ENCODE assay signal across 22 cellular contexts in the genomic region with DNA sequence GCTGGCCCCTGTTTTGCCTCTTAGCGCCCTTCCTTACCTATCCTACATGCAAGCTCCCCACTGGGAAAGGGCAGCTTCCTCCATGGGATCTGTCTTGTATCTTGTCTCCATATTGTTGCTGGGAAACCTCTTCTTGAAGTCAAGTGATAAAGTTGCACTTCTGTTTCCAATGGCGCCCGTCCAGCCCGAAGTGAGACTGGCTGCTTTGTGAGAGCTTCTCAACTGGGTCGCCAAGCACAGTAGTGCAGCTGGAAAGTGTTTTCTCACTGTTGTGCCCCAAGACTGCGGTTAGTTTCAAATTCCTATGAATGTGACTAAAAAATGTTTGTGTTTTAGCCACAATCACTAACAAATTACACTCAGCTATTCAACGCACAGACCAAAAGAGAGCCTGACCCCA.
DNase-seq lines count a peak whose midpoint lies in the region; ATAC-seq and TF ChIP-seq lines count a peak whose summit lies in the region.
"Had no signal": no experiment of that assay in that cellular context is flagged by ENCODE, and none has a peak within 500 bp of the region (broad histone marks: within the 10 kb centered on the region; RNA-seq: fewer than 3 reads in every experiment).

No MANE protein-coding gene starts in this region.

- H3K27ac Mint-ChIP-seq in H9 = no peak overlapping the region; a peak in 1 of 7 replicates
- no peak overlapping the region for H3K27ac Mint-ChIP-seq in Caco-2 (ENCODE audit: unreplicated experiment)
- H3K27ac Mint-ChIP-seq in stimulated activated effector memory CD8-positive, alpha-beta T cell treated with anti-CD3 and anti-CD28 coated beads, Interleukin-12 subunit alpha, Interleukin-12 subunit beta, amount 100 ng/mL, for 72 hours = no peak overlapping the region
- H3K27ac Mint-ChIP-seq: IgD-negative memory B cell; memory B cell; stimulated activated naive CD8-positive, alpha-beta T cell treated with anti-CD3 and anti-CD28 coated beads, Interleukin-15, Interleukin-2, amounts not matched to agents 100 ng/mL and 50 ng/mL, for 24 hours; T-helper 17 cell had no signal

- no peaks in the 10 kb centered on the region for H3K36me3 Mint-ChIP-seq in H9 (ENCODE audit: insufficient read depth in 1 of 3, low read depth in 3 of 3)
- no peaks in the 10 kb centered on the region for H3K36me3 Mint-ChIP-seq in Caco-2 (ENCODE audit: insufficient read depth, unreplicated experiment)
- no peaks in the 10 kb centered on the region for H3K36me3 Mint-ChIP-seq in stimulated activated effector memory CD8-positive, alpha-beta T cell treated with anti-CD3 and anti-CD28 coated beads, Interleukin-12 subunit alpha, Interleukin-12 subunit beta, amount 100 ng/mL, for 72 hours
- H3K36me3 Mint-ChIP-seq: memory B cell had no signal

- H3K36me3 ChIP-seq in GM23248 (ENCODE audit: low read depth) = no peaks in the 10 kb centered on the region
- H3K36me3 ChIP-seq in body of pancreas (replicated peaks in 1 of 2; ENCODE audit: insufficient read depth in 1 of 2, low read depth in 2 of 2) = no peaks in the 10 kb centered on the region
- H3K36me3 ChIP-seq in heart right ventricle = no peaks in the 10 kb centered on the region
- H3K36me3 ChIP-seq in Caco-2 (ENCODE audit: control insufficient read depth, insufficient read depth, low read length) = no peaks in the 10 kb centered on the region
- H3K36me3 ChIP-seq: neutrophil had no signal

- no peaks in the 10 kb centered on the region for H3K9me3 ChIP-seq in GM23248 (ENCODE audit: low read depth)
- H3K9me3 ChIP-seq in body of pancreas = no peaks in the 10 kb centered on the region
- no peaks in the 10 kb centered on the region for H3K9me3 ChIP-seq in heart right ventricle
- H3K9me3 ChIP-seq in H9 (ENCODE audit: control insufficient read depth, low read depth, low read length) = no peaks in the 10 kb centered on the region
- H3K9me3 ChIP-seq in Caco-2 = no peaks in the 10 kb centered on the region
- H3K9me3 ChIP-seq: neutrophil had no signal

- 61 to 63% methylated on average over 7 of the region's 7 CpGs for whole genome bisulfite sequencing in GM23248 (ENCODE audit: low coverage in 1 of 2, low lambda C conversion rate in 2 of 2, missing lambda C conversion rate in 2 of 2), 2 experiments
- 73 to 88% methylated on average over 7 of the region's 7 CpGs for WGBS in body of pancreas, 2 donors
- WGBS in heart right ventricle, 2 donors = 61 to 63% methylated on average over 7 of the region's 7 CpGs
- no CpG with 5 or more reads among the region's 7 CpGs for WGBS in H9 (ENCODE audit: extremely low coverage, insufficient read length, low lambda C conversion rate)

- no peak overlapping the region for H3T11ph ChIP-seq in H9 (ENCODE audit: low read length)

- no peak overlapping the region for H2BK15ac ChIP-seq in H9 (ENCODE audit: low read depth, low read length)

- H3K79me2 ChIP-seq in GM23248 (ENCODE audit: insufficient read depth) (no peaks in the 10 kb centered on the region), H9 (ENCODE audit: insufficient read depth, low read length) (no peaks in the 10 kb centered on the region)

- no peak overlapping the region for H2BK20ac ChIP-seq in H9 (ENCODE audit: low read depth, low read length, poor library complexity, severe bottlenecking)

- no peak overlapping the region for H3K23ac ChIP-seq in H9 (ENCODE audit: insufficient read length, low read depth, low read length)

- intact Hi-C loops in body of pancreas (cut with DNase I) (no loop called here), heart right ventricle (cut with DNase I) (loop anchor here in 4 of 10 donors (5.0 to 10.0 kb wide), 4 partner anchors 109 to 309 kb away; no protein-coding TSS in a partner anchor), sciatic nerve (cut with DNase I) (no loop called here), Caco-2 (cut with micrococcal nuclease; ENCODE audit: unreplicated experiment) (no loop called here)

- TF ChIP-seq POLR2A in body of pancreas (IDR thresholded peaks at IDR 0.05) = no peak

- H4K20me1 ChIP-seq in GM23248 (ENCODE audit: insufficient read depth) (no peaks in the 10 kb centered on the region), H9 (ENCODE audit: control insufficient read depth, insufficient read depth, insufficient read length) (no peaks in the 10 kb centered on the region)

- H2BK12ac ChIP-seq in H9 (ENCODE audit: insufficient read length, low read depth, low read length) = no peak overlapping the region

- no peak overlapping the region for H3K9ac ChIP-seq in GM23248
- H3K9ac ChIP-seq in H9 (ENCODE audit: extremely low read depth, insufficient read length, low read length) = no peak overlapping the region

- no peak overlapping the region for H3K56ac ChIP-seq in H9 (ENCODE audit: insufficient read length, low read depth, low read length)

- no peak overlapping the region for H3K18ac ChIP-seq in H9 (ENCODE audit: insufficient read length, low read depth, low read length)

- H3K4ac ChIP-seq in H9 (ENCODE audit: low read depth, low read length) = no peak overlapping the region

- H3K4me1 ChIP-seq in GM23248 (ENCODE audit: insufficient read depth) (peaks cover 12% of the 10 kb centered on the region), body of pancreas (no peaks in the 10 kb centered on the region), heart right ventricle (peaks cover 5 to 34% (median 26%) of the 10 kb centered on the region in 9 donors), H9 (ENCODE audit: insufficient read depth, low read length) (no peaks in the 10 kb centered on the region), Caco-2 (no peaks in the 10 kb centered on the region)

- no peak overlapping the region for H4K8ac ChIP-seq in H9 (replicated peaks; ENCODE audit: insufficient read length, low read depth, low read length)

- no peak overlapping the region for H2BK120ac ChIP-seq in H9 (ENCODE audit: low read depth, low read length, poor library complexity, severe bottlenecking)

- POLR2A ChIA-PET in Caco-2 (lab: Charles Lee) = no interaction called here

- H3K27ac ChIP-seq in GM23248 (no peak overlapping the region), body of pancreas (no peak overlapping the region), heart right ventricle (peak overlapping the region; percentile 80 to 95 (median 87)), H9 (ENCODE audit: insufficient read length, low read depth, low read length) (no peak overlapping the region)
- H3K27ac ChIP-seq: epithelial cell of prostate, neutrophil, PC-9 had no signal

- H3K27me3 ChIP-seq in GM23248 (replicated peaks; ENCODE audit: insufficient read depth) (peaks cover 3% of the 10 kb centered on the region; the same call in 1 of the 2 replicates), body of pancreas (no peaks in the 10 kb centered on the region), heart right ventricle (no peaks in the 10 kb centered on the region), H9 (ENCODE audit: insufficient read depth, low read length) (no peaks in the 10 kb centered on the region), Caco-2 (replicated peaks; ENCODE audit: control insufficient read depth, insufficient read depth, low read length) (no peaks in the 10 kb centered on the region)
- H3K27me3 ChIP-seq: neutrophil had no signal

- no peaks in the 10 kb centered on the region for H3K23me2 ChIP-seq in H9 (ENCODE audit: insufficient read length, low read depth, low read length, poor library complexity, severe bottlenecking)

- H2AK5ac ChIP-seq in H9 (ENCODE audit: insufficient read length, low read length) = no peak overlapping the region

- no peak overlapping the region for H3K14ac ChIP-seq in H9 (ENCODE audit: insufficient read depth, low read length)

- TF ChIP-seq CTCF in body of pancreas (IDR thresholded peaks at IDR 0.05) (no peak), heart right ventricle (IDR thresholded peaks at IDR 0.05) (no peak), H9 (conservative IDR thresholded peaks at IDR 0.05) (no peak), Caco-2 (IDR thresholded peaks at IDR 0.05; ENCODE audit: insufficient read depth in 1 of 2, low read depth in 1 of 2, low read length in 1 of 2, severe bottlenecking in 1 of 2, unreplicated experiment in 1 of 2) (no peak)

- no TSS peak for BruUV-seq in Caco-2 (replicated peaks; lab: Mats Ljungman, UMichigan)

- H3K4me1 Mint-ChIP-seq in H9 (peaks cover 0 to 3% of the 10 kb centered on the region in 2 experiments; a peak in 2 of 4 replicates), Caco-2 (ENCODE audit: low read depth, unreplicated experiment) (no peaks in the 10 kb centered on the region)
- no peaks in the 10 kb centered on the region for H3K4me1 Mint-ChIP-seq in stimulated activated effector memory CD8-positive, alpha-beta T cell treated with anti-CD3 and anti-CD28 coated beads, Interleukin-12 subunit alpha, Interleukin-12 subunit beta, amount 100 ng/mL, for 72 hours
- H3K4me1 Mint-ChIP-seq: IgD-negative memory B cell, memory B cell, T-helper 17 cell had no signal

- no peak overlapping the region for H2AFZ ChIP-seq in GM23248
- H2AFZ ChIP-seq in H9 (ENCODE audit: low read length) = no peak overlapping the region
- H2AFZ ChIP-seq: PC-9 had no signal

- H3K9me3 Mint-ChIP-seq in H9 (no peaks in the 10 kb centered on the region), Caco-2 (ENCODE audit: unreplicated experiment) (no peaks in the 10 kb centered on the region)
- H3K9me3 Mint-ChIP-seq in stimulated activated effector memory CD8-positive, alpha-beta T cell treated with anti-CD3 and anti-CD28 coated beads, Interleukin-12 subunit alpha, Interleukin-12 subunit beta, amount 100 ng/mL, for 72 hours = peaks cover 9% of the 10 kb centered on the region

- no peaks in the 10 kb centered on the region for H3K27me3 Mint-ChIP-seq in H9 (ENCODE audit: low read depth)
- H3K27me3 Mint-ChIP-seq in Caco-2 (ENCODE audit: insufficient read depth, unreplicated experiment) = no peaks in the 10 kb centered on the region
- H3K27me3 Mint-ChIP-seq: IgD-negative memory B cell; memory B cell; stimulated activated naive CD8-positive, alpha-beta T cell treated with anti-CD3 and anti-CD28 coated beads, Interleukin-15, Interleukin-2, amounts not matched to agents 100 ng/mL and 50 ng/mL, for 24 hours; T-helper 17 cell had no signal

- no peaks in the 10 kb centered on the region for H3K79me1 ChIP-seq in H9 (ENCODE audit: insufficient read depth, low read depth, low read length, poor library complexity, severe bottlenecking)

- no peak overlapping the region for H4K5ac ChIP-seq in H9 (ENCODE audit: insufficient read length, low read depth, low read length)

- no peaks in the 10 kb centered on the region for H3F3A ChIP-seq in GM23248 (ENCODE audit: insufficient read depth)

- H3K4me3 ChIP-seq in GM23248 = no peak overlapping the region
- no peak overlapping the region for H3K4me3 ChIP-seq in body of pancreas
- no peak overlapping the region for H3K4me3 ChIP-seq in heart right ventricle
- no peak overlapping the region for H3K4me3 ChIP-seq in Caco-2 (ENCODE audit: low read depth, low read length)
- H3K4me3 ChIP-seq: PC-9, skin epidermis had no signal

- CTCF ChIA-PET in Caco-2 (lab: Charles Lee) = no interaction called here

- H4K91ac ChIP-seq in H9 (ENCODE audit: insufficient read length, low read depth, low read length) = no peak overlapping the region

- no peak for ATAC-seq in body of pancreas
- peak in 6 of 8 donors; percentile 23 to 58 (median 41) for ATAC-seq in heart right ventricle
- ATAC-seq in sciatic nerve = peak; percentile 89
- ATAC-seq in HG03108 (IDR thresholded peaks at IDR 0.05; ENCODE audit: unreplicated experiment) = no peak
- no peak for ATAC-seq in stimulated activated effector memory CD8-positive, alpha-beta T cell treated with anti-CD3 and anti-CD28 coated beads, Interleukin-12 subunit alpha, Interleukin-12 subunit beta, amount 100 ng/mL, for 72 hours
- ATAC-seq: T-helper 17 cell had no signal

- in situ Hi-C loops in GM23248 (cut with MboI) = no loop called here

- H3K9me2 ChIP-seq in GM23248 (ENCODE audit: insufficient read depth) = no peaks in the 10 kb centered on the region

- DNase-seq in GM23248 (peak; percentile 32), body of pancreas (peak; percentile 12 to 34 (median 22)), heart right ventricle (peak; percentile 50 to 65), sciatic nerve (ENCODE audit: low spot score) (peak; percentile 80), H9 (no peak), Caco-2 (no peak)
- DNase-seq in stimulated activated effector memory CD8-positive, alpha-beta T cell treated with anti-CD3 and anti-CD28 coated beads, Interleukin-12 subunit alpha, Interleukin-12 subunit beta, amount 100 ng/mL, for 72 hours (ENCODE audit: low spot score in 2 of 2) = no peak
- DNase-seq: activated CD8-positive, alpha-beta memory T cell treated with anti-CD3 and anti-CD28 coated beads, Interleukin-2, amount 50 U/mL, for 48 hours; activated naive CD4-positive, alpha-beta T cell treated with anti-CD3 and anti-CD28 coated beads, Interleukin-2, amount 50 U/mL, for 16 hours; cerebellar nuclear complex; DMS153; GOT3; NCI-H1417 treated with DMSO at 0.1 percent for 48 hours; PC-9; T-helper 17 cell had no signal

- H3K4me2 ChIP-seq in GM23248 (ENCODE audit: unreplicated experiment) (no peak overlapping the region), H9 (ENCODE audit: insufficient read depth, insufficient read length, low read length) (no peak overlapping the region)
- H3K4me2 ChIP-seq: PC-9 had no signal

- H2BK5ac ChIP-seq in H9 (ENCODE audit: insufficient read length, low read length) = no peak overlapping the region

- H3K4me3 Mint-ChIP-seq in H9 = no peak overlapping the region
- H3K4me3 Mint-ChIP-seq in Caco-2 (ENCODE audit: unreplicated experiment) = no peak overlapping the region
- no peak overlapping the region for H3K4me3 Mint-ChIP-seq in stimulated activated effector memory CD8-positive, alpha-beta T cell treated with anti-CD3 and anti-CD28 coated beads, Interleukin-12 subunit alpha, Interleukin-12 subunit beta, amount 100 ng/mL, for 72 hours
- H3K4me3 Mint-ChIP-seq: IgD-negative memory B cell; memory B cell; stimulated activated naive CD8-positive, alpha-beta T cell treated with anti-CD3 and anti-CD28 coated beads, Interleukin-15, Interleukin-2, amounts not matched to agents 100 ng/mL and 50 ng/mL, for 24 hours; T-helper 17 cell had no signal

Comparison
In these comparisons a context has a peak if more than half of its experiments do, and no peak if none do; other contexts are left out.
1. DNase-seq: peak in GM23248 (single experiment), body of pancreas (4 of 4), heart right ventricle (2 of 2) and sciatic nerve (single experiment); none in H9 (single experiment), Caco-2 (0 of 2) and stimulated activated effector memory CD8-positive, alpha-beta T cell treated with anti-CD3 and anti-CD28 coated beads, Interleukin-12 subunit alpha, Interleukin-12 subunit beta, amount 100 ng/mL, for 72 hours (0 of 2).
2. H3K27ac ChIP-seq: peak in heart right ventricle (10 of 10); none in GM23248 (single experiment), body of pancreas (0 of 4) and H9 (single experiment).
3. ATAC-seq: peak in heart right ventricle (6 of 8) and sciatic nerve (single experiment); none in body of pancreas (single experiment), HG03108 (single experiment) and stimulated activated effector memory CD8-positive, alpha-beta T cell treated with anti-CD3 and anti-CD28 coated beads, Interleukin-12 subunit alpha, Interleukin-12 subunit beta, amount 100 ng/mL, for 72 hours (single experiment).